1 cellular context compared by ENCODE assay signal in the genomic region with DNA sequence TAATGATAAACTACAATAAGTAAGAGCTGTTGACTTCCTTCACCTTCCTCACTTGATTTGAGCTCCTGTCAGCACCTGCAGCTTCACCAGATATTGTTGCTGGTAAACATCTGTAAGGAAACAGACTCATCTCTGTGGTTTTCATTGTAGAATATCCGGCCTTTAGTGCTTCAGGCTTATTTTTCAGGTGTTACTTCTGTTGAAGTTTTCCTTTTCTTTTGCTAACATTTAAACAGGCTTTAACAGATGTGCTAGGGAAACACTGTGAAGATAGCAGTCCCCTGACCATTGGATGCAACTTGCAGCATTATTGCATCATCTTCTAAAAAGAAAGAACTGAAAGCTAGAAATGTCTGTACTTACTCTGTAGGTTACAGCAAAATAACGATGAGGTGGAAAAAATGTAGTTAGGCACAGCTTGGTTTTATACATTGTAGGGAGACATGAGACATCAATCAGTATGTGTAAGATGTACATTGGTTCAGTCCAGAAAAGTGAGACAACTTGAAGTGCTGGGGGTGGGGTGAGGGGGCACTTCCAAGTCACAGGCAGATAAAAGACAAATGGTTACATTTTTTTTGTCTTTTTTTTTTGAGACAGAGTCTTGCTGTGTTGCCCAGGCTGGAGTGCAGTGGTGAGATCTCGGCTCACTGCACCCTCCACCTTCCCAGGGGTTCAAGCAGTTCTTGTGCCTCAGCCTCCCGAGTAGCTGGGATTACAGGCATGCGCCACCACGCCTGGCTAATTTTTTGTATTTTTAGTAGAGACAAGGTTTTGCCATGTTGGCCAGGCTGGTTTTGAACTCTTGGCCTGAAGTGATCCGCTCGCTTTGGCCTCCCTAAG.
TF ChIP-seq lines count a peak whose summit lies in the region.

No MANE protein-coding gene starts in this region.

TF ChIP-seq in K562, 482 proteins besides CTCF, POLR2A, EP300 and RAD21 (continued from another document and continues in another):
- 0 out of 2 replicates have a peak, but pooled peaks have one; percentile 52 for TF ChIP-seq NFATC3 (IDR thresholded peaks at IDR 0.05)
- TF ChIP-seq HDAC8 (tag; IDR thresholded peaks at IDR 0.05), result peak; percentile 78
- TF ChIP-seq HMGN3 (IDR thresholded peaks at IDR 0.05; ENCODE audit: borderline replicate concordance, extremely low read depth, insufficient read length, low read depth, low read length), result no peak
- no peak for TF ChIP-seq CBX2 (IDR thresholded peaks at IDR 0.05; ENCODE audit: insufficient read depth, low read length, poor library complexity, severe bottlenecking)
- peak; percentile 61; the same call in 1 of the 2 replicates for TF ChIP-seq ZEB2 (IDR thresholded peaks at IDR 0.05)
- TF ChIP-seq, protein P1, sequence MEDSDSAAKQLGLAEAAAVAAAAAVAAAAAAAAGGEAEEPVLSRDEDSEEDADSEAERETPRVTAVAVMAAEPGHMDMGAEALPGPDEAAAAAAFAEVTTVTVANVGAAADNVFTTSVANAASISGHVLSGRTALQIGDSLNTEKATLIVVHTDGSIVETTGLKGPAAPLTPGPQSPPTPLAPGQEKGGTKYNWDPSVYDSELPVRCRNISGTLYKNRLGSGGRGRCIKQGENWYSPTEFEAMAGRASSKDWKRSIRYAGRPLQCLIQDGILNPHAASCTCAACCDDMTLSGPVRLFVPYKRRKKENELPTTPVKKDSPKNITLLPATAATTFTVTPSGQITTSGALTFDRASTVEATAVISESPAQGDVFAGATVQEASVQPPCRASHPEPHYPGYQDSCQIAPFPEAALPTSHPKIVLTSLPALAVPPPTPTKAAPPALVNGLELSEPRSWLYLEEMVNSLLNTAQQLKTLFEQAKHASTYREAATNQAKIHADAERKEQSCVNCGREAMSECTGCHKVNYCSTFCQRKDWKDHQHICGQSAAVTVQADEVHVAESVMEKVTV (CRISPR knock-in tag; IDR thresholded peaks at IDR 0.05), result 0 out of 2 replicates have a peak, but pooled peaks have one; percentile 49
- no peak for TF ChIP-seq ZNF253 (CRISPR knock-in tag; conservative IDR thresholded peaks at IDR 0.05)
- peak; percentile 95 for TF ChIP-seq TRIM24 (IDR thresholded peaks at IDR 0.05)
- TF ChIP-seq, protein P2, sequence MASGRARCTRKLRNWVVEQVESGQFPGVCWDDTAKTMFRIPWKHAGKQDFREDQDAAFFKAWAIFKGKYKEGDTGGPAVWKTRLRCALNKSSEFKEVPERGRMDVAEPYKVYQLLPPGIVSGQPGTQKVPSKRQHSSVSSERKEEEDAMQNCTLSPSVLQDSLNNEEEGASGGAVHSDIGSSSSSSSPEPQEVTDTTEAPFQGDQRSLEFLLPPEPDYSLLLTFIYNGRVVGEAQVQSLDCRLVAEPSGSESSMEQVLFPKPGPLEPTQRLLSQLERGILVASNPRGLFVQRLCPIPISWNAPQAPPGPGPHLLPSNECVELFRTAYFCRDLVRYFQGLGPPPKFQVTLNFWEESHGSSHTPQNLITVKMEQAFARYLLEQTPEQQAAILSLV (tag; IDR thresholded peaks at IDR 0.05), result peak; percentile 100
- TF ChIP-seq SMC3 (conservative IDR thresholded peaks at IDR 0.05; ENCODE audit: insufficient read depth, low read depth, low read length), result no peak
- TF ChIP-seq, protein P3, sequence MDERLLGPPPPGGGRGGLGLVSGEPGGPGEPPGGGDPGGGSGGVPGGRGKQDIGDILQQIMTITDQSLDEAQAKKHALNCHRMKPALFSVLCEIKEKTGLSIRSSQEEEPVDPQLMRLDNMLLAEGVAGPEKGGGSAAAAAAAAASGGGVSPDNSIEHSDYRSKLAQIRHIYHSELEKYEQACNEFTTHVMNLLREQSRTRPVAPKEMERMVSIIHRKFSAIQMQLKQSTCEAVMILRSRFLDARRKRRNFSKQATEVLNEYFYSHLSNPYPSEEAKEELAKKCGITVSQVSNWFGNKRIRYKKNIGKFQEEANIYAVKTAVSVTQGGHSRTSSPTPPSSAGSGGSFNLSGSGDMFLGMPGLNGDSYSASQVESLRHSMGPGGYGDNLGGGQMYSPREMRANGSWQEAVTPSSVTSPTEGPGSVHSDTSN (CRISPR knock-in tag; IDR thresholded peaks at IDR 0.05; ENCODE audit: low read depth), result no peak
- TF ChIP-seq, protein P3 (tag; conservative IDR thresholded peaks at IDR 0.05; ENCODE audit: low read depth), result peak; percentile 55
- peak; percentile 38; the same call in 1 of the 2 replicates for TF ChIP-seq ZNF76 (CRISPR knock-in tag; IDR thresholded peaks at IDR 0.05; ENCODE audit: borderline replicate concordance)
- no peak; the same call in 1 of the 2 replicates for TF ChIP-seq ZNF316 (IDR thresholded peaks at IDR 0.05)
- TF ChIP-seq GTF2A2 (tag; IDR thresholded peaks at IDR 0.05), result no peak
- TF ChIP-seq, protein P4, sequence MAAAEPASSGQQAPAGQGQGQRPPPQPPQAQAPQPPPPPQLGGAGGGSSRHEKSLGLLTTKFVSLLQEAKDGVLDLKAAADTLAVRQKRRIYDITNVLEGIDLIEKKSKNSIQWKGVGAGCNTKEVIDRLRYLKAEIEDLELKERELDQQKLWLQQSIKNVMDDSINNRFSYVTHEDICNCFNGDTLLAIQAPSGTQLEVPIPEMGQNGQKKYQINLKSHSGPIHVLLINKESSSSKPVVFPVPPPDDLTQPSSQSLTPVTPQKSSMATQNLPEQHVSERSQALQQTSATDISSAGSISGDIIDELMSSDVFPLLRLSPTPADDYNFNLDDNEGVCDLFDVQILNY (CRISPR knock-in tag; IDR thresholded peaks at IDR 0.05), result no peak
- no peak for TF ChIP-seq SREBF1 (IDR thresholded peaks at IDR 0.05; ENCODE audit: borderline replicate concordance, low read depth, low read length)
- peak in 1 of 2 experiments; percentile 1; a peak in 2 of 4 replicates for TF ChIP-seq MAZ (CRISPR knock-in tag; conservative IDR thresholded peaks at IDR 0.05 in 1 of 2, IDR thresholded peaks at IDR 0.05 in 1 of 2)
- TF ChIP-seq SRSF1 (IDR thresholded peaks at IDR 0.05; ENCODE audit: low read depth, low read length), result no peak
- TF ChIP-seq, protein P5, sequence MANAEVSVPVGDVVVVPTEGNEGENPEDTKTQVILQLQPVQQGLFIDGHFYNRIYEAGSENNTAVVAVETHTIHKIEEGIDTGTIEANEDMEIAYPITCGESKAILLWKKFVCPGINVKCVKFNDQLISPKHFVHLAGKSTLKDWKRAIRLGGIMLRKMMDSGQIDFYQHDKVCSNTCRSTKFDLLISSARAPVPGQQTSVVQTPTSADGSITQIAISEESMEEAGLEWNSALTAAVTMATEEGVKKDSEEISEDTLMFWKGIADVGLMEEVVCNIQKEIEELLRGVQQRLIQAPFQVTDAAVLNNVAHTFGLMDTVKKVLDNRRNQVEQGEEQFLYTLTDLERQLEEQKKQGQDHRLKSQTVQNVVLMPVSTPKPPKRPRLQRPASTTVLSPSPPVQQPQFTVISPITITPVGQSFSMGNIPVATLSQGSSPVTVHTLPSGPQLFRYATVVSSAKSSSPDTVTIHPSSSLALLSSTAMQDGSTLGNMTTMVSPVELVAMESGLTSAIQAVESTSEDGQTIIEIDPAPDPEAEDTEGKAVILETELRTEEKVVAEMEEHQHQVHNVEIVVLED (CRISPR knock-in tag; IDR thresholded peaks at IDR 0.05), result peak; percentile 64; the same call in 1 of the 2 replicates
- peak; percentile 45; the same call in 1 of the 2 replicates for TF ChIP-seq MTA3 (IDR thresholded peaks at IDR 0.05; ENCODE audit: borderline replicate concordance)
- TF ChIP-seq MYBL2 (IDR thresholded peaks at IDR 0.05; ENCODE audit: low read depth), result 0 out of 2 replicates have a peak, but pooled peaks have one; percentile 15
- TF ChIP-seq MYBL2 (CRISPR knock-in tag; IDR thresholded peaks at IDR 0.05; ENCODE audit: borderline replicate concordance), result no peak
- TF ChIP-seq ELF2 (CRISPR knock-in tag; IDR thresholded peaks at IDR 0.05), result peak; percentile 61; the same call in 1 of the 2 replicates
- peak; percentile 96 for TF ChIP-seq BRD9 (IDR thresholded peaks at IDR 0.05; ENCODE audit: low read depth, partially characterized antibody)
- peak; percentile 81 for TF ChIP-seq NBN (IDR thresholded peaks at IDR 0.05; ENCODE audit: low read depth)
- TF ChIP-seq POLR2H (tag; IDR thresholded peaks at IDR 0.05; ENCODE audit: low read depth), result peak; percentile 79
- peak; percentile 44 for TF ChIP-seq FOXJ2 (tag; IDR thresholded peaks at IDR 0.05)
- peak; percentile 57 for TF ChIP-seq ZNF699 (CRISPR knock-in tag; IDR thresholded peaks at IDR 0.05; ENCODE audit: insufficient replicate concordance)
- 0 out of 2 replicates have a peak, but pooled peaks have one; percentile 41 for TF ChIP-seq MEF2D (tag; conservative IDR thresholded peaks at IDR 0.05; ENCODE audit: low read depth)
- 0 out of 4 replicates have a peak, but pooled peaks of 1 of the 2 experiments have one; percentile 1 for TF ChIP-seq SRF (CRISPR knock-in tag; IDR thresholded peaks at IDR 0.05)
- TF ChIP-seq, protein P6, sequence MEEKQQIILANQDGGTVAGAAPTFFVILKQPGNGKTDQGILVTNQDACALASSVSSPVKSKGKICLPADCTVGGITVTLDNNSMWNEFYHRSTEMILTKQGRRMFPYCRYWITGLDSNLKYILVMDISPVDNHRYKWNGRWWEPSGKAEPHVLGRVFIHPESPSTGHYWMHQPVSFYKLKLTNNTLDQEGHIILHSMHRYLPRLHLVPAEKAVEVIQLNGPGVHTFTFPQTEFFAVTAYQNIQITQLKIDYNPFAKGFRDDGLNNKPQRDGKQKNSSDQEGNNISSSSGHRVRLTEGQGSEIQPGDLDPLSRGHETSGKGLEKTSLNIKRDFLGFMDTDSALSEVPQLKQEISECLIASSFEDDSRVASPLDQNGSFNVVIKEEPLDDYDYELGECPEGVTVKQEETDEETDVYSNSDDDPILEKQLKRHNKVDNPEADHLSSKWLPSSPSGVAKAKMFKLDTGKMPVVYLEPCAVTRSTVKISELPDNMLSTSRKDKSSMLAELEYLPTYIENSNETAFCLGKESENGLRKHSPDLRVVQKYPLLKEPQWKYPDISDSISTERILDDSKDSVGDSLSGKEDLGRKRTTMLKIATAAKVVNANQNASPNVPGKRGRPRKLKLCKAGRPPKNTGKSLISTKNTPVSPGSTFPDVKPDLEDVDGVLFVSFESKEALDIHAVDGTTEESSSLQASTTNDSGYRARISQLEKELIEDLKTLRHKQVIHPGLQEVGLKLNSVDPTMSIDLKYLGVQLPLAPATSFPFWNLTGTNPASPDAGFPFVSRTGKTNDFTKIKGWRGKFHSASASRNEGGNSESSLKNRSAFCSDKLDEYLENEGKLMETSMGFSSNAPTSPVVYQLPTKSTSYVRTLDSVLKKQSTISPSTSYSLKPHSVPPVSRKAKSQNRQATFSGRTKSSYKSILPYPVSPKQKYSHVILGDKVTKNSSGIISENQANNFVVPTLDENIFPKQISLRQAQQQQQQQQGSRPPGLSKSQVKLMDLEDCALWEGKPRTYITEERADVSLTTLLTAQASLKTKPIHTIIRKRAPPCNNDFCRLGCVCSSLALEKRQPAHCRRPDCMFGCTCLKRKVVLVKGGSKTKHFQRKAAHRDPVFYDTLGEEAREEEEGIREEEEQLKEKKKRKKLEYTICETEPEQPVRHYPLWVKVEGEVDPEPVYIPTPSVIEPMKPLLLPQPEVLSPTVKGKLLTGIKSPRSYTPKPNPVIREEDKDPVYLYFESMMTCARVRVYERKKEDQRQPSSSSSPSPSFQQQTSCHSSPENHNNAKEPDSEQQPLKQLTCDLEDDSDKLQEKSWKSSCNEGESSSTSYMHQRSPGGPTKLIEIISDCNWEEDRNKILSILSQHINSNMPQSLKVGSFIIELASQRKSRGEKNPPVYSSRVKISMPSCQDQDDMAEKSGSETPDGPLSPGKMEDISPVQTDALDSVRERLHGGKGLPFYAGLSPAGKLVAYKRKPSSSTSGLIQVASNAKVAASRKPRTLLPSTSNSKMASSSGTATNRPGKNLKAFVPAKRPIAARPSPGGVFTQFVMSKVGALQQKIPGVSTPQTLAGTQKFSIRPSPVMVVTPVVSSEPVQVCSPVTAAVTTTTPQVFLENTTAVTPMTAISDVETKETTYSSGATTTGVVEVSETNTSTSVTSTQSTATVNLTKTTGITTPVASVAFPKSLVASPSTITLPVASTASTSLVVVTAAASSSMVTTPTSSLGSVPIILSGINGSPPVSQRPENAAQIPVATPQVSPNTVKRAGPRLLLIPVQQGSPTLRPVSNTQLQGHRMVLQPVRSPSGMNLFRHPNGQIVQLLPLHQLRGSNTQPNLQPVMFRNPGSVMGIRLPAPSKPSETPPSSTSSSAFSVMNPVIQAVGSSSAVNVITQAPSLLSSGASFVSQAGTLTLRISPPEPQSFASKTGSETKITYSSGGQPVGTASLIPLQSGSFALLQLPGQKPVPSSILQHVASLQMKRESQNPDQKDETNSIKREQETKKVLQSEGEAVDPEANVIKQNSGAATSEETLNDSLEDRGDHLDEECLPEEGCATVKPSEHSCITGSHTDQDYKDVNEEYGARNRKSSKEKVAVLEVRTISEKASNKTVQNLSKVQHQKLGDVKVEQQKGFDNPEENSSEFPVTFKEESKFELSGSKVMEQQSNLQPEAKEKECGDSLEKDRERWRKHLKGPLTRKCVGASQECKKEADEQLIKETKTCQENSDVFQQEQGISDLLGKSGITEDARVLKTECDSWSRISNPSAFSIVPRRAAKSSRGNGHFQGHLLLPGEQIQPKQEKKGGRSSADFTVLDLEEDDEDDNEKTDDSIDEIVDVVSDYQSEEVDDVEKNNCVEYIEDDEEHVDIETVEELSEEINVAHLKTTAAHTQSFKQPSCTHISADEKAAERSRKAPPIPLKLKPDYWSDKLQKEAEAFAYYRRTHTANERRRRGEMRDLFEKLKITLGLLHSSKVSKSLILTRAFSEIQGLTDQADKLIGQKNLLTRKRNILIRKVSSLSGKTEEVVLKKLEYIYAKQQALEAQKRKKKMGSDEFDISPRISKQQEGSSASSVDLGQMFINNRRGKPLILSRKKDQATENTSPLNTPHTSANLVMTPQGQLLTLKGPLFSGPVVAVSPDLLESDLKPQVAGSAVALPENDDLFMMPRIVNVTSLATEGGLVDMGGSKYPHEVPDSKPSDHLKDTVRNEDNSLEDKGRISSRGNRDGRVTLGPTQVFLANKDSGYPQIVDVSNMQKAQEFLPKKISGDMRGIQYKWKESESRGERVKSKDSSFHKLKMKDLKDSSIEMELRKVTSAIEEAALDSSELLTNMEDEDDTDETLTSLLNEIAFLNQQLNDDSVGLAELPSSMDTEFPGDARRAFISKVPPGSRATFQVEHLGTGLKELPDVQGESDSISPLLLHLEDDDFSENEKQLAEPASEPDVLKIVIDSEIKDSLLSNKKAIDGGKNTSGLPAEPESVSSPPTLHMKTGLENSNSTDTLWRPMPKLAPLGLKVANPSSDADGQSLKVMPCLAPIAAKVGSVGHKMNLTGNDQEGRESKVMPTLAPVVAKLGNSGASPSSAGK (IDR thresholded peaks at IDR 0.05), result peak; percentile 30; the same call in 1 of the 2 replicates
- TF ChIP-seq MTA1 (IDR thresholded peaks at IDR 0.05; ENCODE audit: borderline replicate concordance), result peak; percentile 70; the same call in 1 of the 2 replicates
- TF ChIP-seq NR1H2 (CRISPR knock-in tag; IDR thresholded peaks at IDR 0.05), result no peak
- TF ChIP-seq ZSCAN32 (CRISPR knock-in tag; IDR thresholded peaks at IDR 0.05), result peak; percentile 100
- TF ChIP-seq ZNF23 (CRISPR knock-in tag; IDR thresholded peaks at IDR 0.05), result 0 out of 2 replicates have a peak, but pooled peaks have one; percentile 50
- no peak for TF ChIP-seq YBX1 (IDR thresholded peaks at IDR 0.05)
- peak; percentile 66; the same call in 1 of the 2 replicates for TF ChIP-seq KLF6 (CRISPR knock-in tag; IDR thresholded peaks at IDR 0.05; ENCODE audit: borderline replicate concordance)
- TF ChIP-seq NR2F6 (CRISPR knock-in tag; IDR thresholded peaks at IDR 0.05), result no peak
